ENCODE assay signal across 8 cellular contexts in the genomic region with DNA sequence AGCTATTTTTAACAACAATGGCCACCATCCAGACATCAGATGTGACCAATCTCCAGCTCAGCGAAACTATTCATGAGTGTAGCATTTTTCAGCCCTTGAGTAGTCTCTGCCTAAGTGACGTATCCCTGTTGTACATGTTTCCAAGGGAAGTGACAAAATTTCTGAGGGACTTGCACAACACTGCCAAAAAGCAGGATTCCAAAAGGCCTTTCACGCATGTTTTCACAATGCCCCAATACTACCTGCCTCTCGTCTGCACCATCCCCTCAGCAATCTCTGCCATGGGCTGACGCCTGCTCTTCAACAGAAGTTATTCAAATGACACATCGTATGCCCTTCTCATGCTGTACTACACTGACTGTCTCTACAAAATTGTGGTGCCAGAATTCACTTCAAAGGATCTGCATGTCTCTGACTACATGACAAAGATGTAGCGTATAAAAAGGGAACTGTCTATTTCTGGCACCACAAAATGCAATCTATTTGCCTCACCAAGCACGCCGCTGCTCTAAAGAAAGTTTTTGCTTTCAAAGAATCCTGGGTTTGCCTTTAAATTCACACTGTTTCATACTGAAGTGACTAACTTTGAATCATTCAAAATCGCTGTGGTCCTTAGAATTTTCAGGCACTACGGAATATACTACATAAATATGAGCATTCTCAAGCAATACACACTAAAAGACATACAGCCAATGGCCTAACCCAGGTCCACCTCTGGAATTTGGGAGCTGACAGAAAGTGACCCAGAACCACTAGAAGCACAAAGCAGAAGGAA. TPM values are rescaled to one million over a fixed set of nuclear protein-coding genes. Genes with fewer than 3 reads are reported as not detected.
A peak's percentile ranks its signal among the peaks of the same experiment; 100 is the strongest.
DNase-seq lines count a peak whose midpoint lies in the region; ATAC-seq and TF ChIP-seq lines count a peak whose summit lies in the region.

No MANE protein-coding gene starts in this region.

- H3K36me3 ChIP-seq in ACC112 (ENCODE audit: insufficient read depth, low read length), result no peaks in the 10 kb centered on the region
- H3K36me3 ChIP-seq in left lung, result no peaks in the 10 kb centered on the region
- H3K36me3 ChIP-seq in transverse colon, result no peaks in the 10 kb centered on the region

- H3K27ac ChIP-seq in ACC112 (ENCODE audit: low read depth, low read length) (peak overlapping the region; percentile 98), left lung (peak overlapping the region; percentile 58 to 83), transverse colon (peak overlapping the region; percentile 56 to 74 (median 66))

- in situ Hi-C loops in astrocyte of the spinal cord (cut with HindIII; ENCODE audit: low sequenced_read_pairs) (no loop called here), transverse colon (cut with MboI; ENCODE audit: low pct_ligation_motif_present in 1 of 4, low pct_unique_long_range_greater_than_20kb in 1 of 4, low sequenced_read_pairs in 3 of 4) (no loop called here)

- peaks cover 63% of the 10 kb centered on the region for H3K79me2 ChIP-seq in ACC112 (ENCODE audit: control insufficient read depth, insufficient read depth, low read length, unreplicated experiment)

- peak; percentile 87 for ATAC-seq in left lung
- ATAC-seq in GM21367 (IDR thresholded peaks at IDR 0.05; ENCODE audit: unreplicated experiment), result no peak

- TF ChIP-seq CTCF in astrocyte of the spinal cord (IDR thresholded peaks at IDR 0.05; ENCODE audit: low read depth, low read length) (no peak), left lung (IDR thresholded peaks at IDR 0.05) (no peak), transverse colon (IDR thresholded peaks at IDR 0.05) (no peak)

- no peak overlapping the region for H2AFZ ChIP-seq in ACC112 (ENCODE audit: low read length, unreplicated experiment)

- peak overlapping the region; percentile 61 for H3K4me3 ChIP-seq in ACC112 (ENCODE audit: low read depth, low read length)
- no peak overlapping the region for H3K4me3 ChIP-seq in astrocyte of the spinal cord (ENCODE audit: low read depth, low read length)
- H3K4me3 ChIP-seq in left lung, result no peak overlapping the region
- H3K4me3 ChIP-seq in transverse colon, result no peak overlapping the region

- H3K9me3 ChIP-seq in left lung (no peaks in the 10 kb centered on the region), transverse colon (no peaks in the 10 kb centered on the region)

- peak; percentile 48 for DNase-seq in HS-27A (ENCODE audit: low read depth)
- peak; percentile 88 for DNase-seq in astrocyte of the spinal cord (ENCODE audit: low read depth, low spot score)
- DNase-seq in left lung, result peak in 1 of 2 donors; percentile 47
- DNase-seq in transverse colon, result no peak
- no peak for DNase-seq in iPS-NIHi7 (ENCODE audit: extremely low spot score)
- no peak for DNase-seq in NK-92 treated with Interleukin-12 subunit alpha and Interleukin-12 subunit beta, amount 100 ng/mL, for 24 hours (lab: John Stamatoyannopoulos, UW)

- 62 to 67% methylated on average over 11 of the region's 11 CpGs for WGBS in transverse colon (ENCODE audit: low coverage in 1 of 2), 2 donors

- H3K27me3 ChIP-seq in ACC112 (ENCODE audit: insufficient read depth, low read length) (no peaks in the 10 kb centered on the region), left lung (no peaks in the 10 kb centered on the region), transverse colon (no peaks in the 10 kb centered on the region)

- intact Hi-C loops in left lung (cut with DNase I), result no loop called here
- intact Hi-C loops in transverse colon (cut with DNase I; ENCODE audit: low total_unique reads), result no loop called here

- TF ChIP-seq EP300 in transverse colon (IDR thresholded peaks at IDR 0.05; ENCODE audit: low read depth), result no peak

- no peak for TF ChIP-seq POLR2A in transverse colon (IDR thresholded peaks at IDR 0.05)

- H3K4me1 ChIP-seq in ACC112 (ENCODE audit: control insufficient read depth, insufficient read depth, low read length, unreplicated experiment) (peaks cover 32% of the 10 kb centered on the region), left lung (peaks cover 16 to 58% of the 10 kb centered on the region in 2 donors), transverse colon (peaks cover 17 to 56% (median 33%) of the 10 kb centered on the region in 4 donors)

RNA-seq across cellular contexts. Expression of a gene that starts 32.9 kb away (rescaled TPM):
- total RNA-seq in left lung (100 to 1,000 TPM; 145 to 162 TPM), transverse colon (100 to 1,000 TPM in 3 of 4 donors, 10 to 100 TPM in 1; 52.9 to 169 (median 126) TPM)

Comparison
In these comparisons a context has a peak if more than half of its experiments do, and no peak if none do; other contexts are left out.
1. DNase-seq: peak in HS-27A (single experiment) and astrocyte of the spinal cord (single experiment); none in transverse colon (single experiment), iPS-NIHi7 (single experiment) and NK-92 treated with Interleukin-12 subunit alpha and Interleukin-12 subunit beta, amount 100 ng/mL, for 24 hours (single experiment).
2. Peak in every context shown above with its lines, with median percentiles within 50 percentile points of each other: H3K27ac ChIP-seq.